ENCODE assay signal across 1 cellular context in the genomic region with DNA sequence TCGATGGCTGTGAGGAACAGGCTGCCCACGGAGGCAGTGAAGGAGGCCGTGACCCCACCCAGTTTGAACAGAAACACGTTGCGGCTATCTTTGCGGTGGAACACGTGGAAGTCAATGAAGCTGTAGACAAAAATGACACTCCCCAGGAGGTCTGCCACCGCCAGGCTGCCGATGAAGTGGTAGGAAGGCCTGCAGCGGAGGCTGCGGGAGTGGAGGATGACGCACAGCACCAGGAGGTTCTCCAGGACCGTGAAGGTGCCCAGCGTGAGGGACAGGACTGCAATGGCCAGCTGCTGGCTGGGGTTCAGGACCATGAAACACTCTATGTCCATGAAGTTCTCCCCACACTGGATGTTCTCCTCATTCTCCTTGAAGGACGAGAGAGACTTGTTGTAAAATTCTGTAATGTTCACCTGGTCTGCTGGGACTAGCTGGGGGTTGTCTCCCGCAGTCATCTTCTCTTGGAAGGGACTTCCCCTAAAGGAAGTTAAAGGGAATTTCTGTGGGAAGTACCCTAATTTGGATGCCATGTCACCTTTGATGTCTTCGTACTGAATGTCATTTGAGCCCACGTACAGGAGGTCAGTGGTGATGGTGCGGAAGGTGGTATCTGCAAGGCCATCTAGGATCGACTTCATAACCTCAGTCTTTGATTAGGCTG.
TF ChIP-seq lines count a peak whose summit lies in the region.

No MANE protein-coding gene starts in this region.

TF ChIP-seq in GM12878, 131 proteins besides CTCF, POLR2A, EP300 and RAD21 (continued from another document):
- TF ChIP-seq, protein P1, sequence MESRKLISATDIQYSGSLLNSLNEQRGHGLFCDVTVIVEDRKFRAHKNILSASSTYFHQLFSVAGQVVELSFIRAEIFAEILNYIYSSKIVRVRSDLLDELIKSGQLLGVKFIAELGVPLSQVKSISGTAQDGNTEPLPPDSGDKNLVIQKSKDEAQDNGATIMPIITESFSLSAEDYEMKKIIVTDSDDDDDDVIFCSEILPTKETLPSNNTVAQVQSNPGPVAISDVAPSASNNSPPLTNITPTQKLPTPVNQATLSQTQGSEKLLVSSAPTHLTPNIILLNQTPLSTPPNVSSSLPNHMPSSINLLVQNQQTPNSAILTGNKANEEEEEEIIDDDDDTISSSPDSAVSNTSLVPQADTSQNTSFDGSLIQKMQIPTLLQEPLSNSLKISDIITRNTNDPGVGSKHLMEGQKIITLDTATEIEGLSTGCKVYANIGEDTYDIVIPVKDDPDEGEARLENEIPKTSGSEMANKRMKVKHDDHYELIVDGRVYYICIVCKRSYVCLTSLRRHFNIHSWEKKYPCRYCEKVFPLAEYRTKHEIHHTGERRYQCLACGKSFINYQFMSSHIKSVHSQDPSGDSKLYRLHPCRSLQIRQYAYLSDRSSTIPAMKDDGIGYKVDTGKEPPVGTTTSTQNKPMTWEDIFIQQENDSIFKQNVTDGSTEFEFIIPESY (IDR thresholded peaks at IDR 0.05), result no peak
- TF ChIP-seq NFXL1 (IDR thresholded peaks at IDR 0.05; ENCODE audit: borderline replicate concordance) (no peak), CREB1 (IDR thresholded peaks at IDR 0.05; ENCODE audit: low read depth) (0 out of 2 replicates have a peak, but pooled peaks have one; percentile 7), IRF5 (IDR thresholded peaks at IDR 0.05; ENCODE audit: borderline replicate concordance) (no peak), NFIC (IDR thresholded peaks at IDR 0.05; ENCODE audit: low read depth, low read length) (no peak), LARP7 (IDR thresholded peaks at IDR 0.05) (no peak), ZZZ3 (IDR thresholded peaks at IDR 0.05; ENCODE audit: control insufficient read depth, insufficient read length, low read depth) (no peak), RUNX3 (IDR thresholded peaks at IDR 0.05; ENCODE audit: low read length) (no peak; the same call in 1 of the 2 replicates), STAT3 (IDR thresholded peaks at IDR 0.05; ENCODE audit: low read depth, low read length) (no peak), HDGF (IDR thresholded peaks at IDR 0.05) (no peak), IKZF1 (conservative IDR thresholded peaks at IDR 0.05) (peak; percentile 37; the same call in 1 of the 2 replicates), ZBED1 (IDR thresholded peaks at IDR 0.05; ENCODE audit: borderline replicate concordance) (no peak), NR2F1 (conservative IDR thresholded peaks at IDR 0.05) (peak; percentile 81; the same call in 1 of the 2 replicates), ZNF384 (IDR thresholded peaks at IDR 0.05; ENCODE audit: borderline replicate concordance, low read depth, low read length) (no peak), REST (IDR thresholded peaks at IDR 0.05; ENCODE audit: low read depth, low read length) (no peak), MTA3 (IDR thresholded peaks at IDR 0.05; ENCODE audit: borderline replicate concordance, low read length) (peak; percentile 74; the same call in 1 of the 2 replicates), BCLAF1 (IDR thresholded peaks at IDR 0.05) (no peak)
- TF ChIP-seq, protein P2, sequence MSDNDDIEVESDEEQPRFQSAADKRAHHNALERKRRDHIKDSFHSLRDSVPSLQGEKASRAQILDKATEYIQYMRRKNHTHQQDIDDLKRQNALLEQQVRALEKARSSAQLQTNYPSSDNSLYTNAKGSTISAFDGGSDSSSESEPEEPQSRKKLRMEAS (IDR thresholded peaks at IDR 0.05; ENCODE audit: low read depth, low read length), result no peak
TF ChIP-seq in GM12878: peak in this region for 10.
